Comparison of ENCODE assay signal across 27 cellular contexts in the genomic region with DNA sequence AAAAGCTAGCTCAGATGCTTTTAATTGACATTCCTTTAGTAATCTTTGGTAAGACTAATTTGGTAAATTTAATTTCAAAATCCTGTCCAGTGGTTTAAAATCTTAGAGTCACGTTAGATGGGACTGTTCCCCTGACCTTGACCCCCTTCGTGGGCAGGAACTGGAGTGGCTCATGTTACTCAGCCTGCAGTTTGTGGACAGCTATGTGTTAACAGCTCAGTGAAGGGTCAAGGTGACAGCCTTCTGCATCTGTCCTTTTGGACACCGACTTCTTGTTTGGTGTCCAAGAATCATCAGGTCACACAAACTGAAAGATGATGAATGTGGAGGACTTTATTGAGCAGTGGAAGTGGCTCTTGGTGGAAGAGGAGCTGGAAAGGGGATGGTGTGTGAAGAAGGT. TPM values are rescaled to one million over a fixed set of nuclear protein-coding genes. Genes with fewer than 3 reads are reported as not detected.
"Had no signal": no experiment of that assay in that cellular context is flagged by ENCODE, and none has a peak within 500 bp of the region (broad histone marks: within the 10 kb centered on the region; RNA-seq: fewer than 3 reads in every experiment).

No MANE protein-coding gene starts in this region.

- H3K9ac ChIP-seq: KMS-11, SK-N-SH had no signal

- H3K9me3 ChIP-seq: SK-N-SH had no signal

- ATAC-seq: K562, Panc1, PC-3 had no signal

- H3K4me3 ChIP-seq: K562 had no signal

- H3K36me3 Mint-ChIP-seq: IgD-negative memory B cell had no signal

- DNase-seq: Kasumi-1; MM.1S; NCI-H1092 treated with DMSO at 0.1 percent for 48 hours; NCI-H1436; NCI-H187; NCI-H2029; NCI-H2081 treated with DMSO at 0.1 percent for 48 hours; NCI-H2171; NCI-H226; NCI-H446; NCI-H510A; NCI-H524 treated with DMSO at 0.1 percent for 48 hours; NCI-H69; NCI-H774; NK-92 treated with Interleukin-12 subunit alpha and Interleukin-12 subunit beta, amount 100 ng/mL, for 24 hours; PC-3; SHP77; SK-N-SH had no signal

- H3K4me1 Mint-ChIP-seq: IgD-negative memory B cell had no signal

- FAIRE-seq: K562 had no signal

- H3K4me3 Mint-ChIP-seq: IgD-negative memory B cell had no signal

- H3K4me2 ChIP-seq: KMS-11, SK-N-SH had no signal

- H3K27ac Mint-ChIP-seq: IgD-negative memory B cell had no signal

- H3K27ac ChIP-seq: KMS-11, RWPE1 had no signal

RNA-seq across cellular contexts. Expression of a gene that starts 2.9 kb away (rescaled TPM):
- total RNA-seq: HT-29, K562, OCI-LY7, PC-3, SK-MEL-5 had no signal
- polyA plus RNA-seq: IgD-negative memory B cell, K562, SK-N-SH had no signal

RNA-seq across cellular contexts. Expression of a gene that starts 37.9 kb away (rescaled TPM):
- total RNA-seq: K562, M059J, OCI-LY7, PC-3, SK-MEL-5 had no signal
- polyA plus RNA-seq: IgD-negative memory B cell, K562, SK-N-SH had no signal
